16 cellular contexts compared by ENCODE assay signal in the genomic region with DNA sequence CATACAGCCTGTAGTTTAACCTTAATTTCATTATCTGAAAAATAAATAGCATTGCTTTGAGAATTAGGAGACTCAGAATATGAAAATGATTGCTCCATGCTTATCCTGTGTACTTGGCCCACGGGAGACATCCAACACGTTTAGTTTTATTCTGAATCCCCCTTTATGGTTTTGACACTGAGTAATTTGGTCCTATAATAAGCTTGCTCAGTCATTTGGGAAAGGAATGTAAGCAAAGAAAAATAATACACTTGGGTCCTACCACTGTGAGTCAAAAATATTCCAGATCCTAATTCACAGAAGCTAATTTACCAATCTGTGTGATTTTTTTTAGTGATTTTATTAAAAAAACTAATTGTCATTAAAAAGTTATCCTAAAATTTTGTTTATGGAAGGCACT.
DNase-seq lines count a peak whose midpoint lies in the region; FAIRE-seq and TF ChIP-seq lines count a peak whose summit lies in the region.
"Had no signal": no experiment of that assay in that cellular context is flagged by ENCODE, and none has a peak within 500 bp of the region (broad histone marks: within the 10 kb centered on the region; RNA-seq: fewer than 3 reads in every experiment).

No MANE protein-coding gene starts in this region.

- H3K4me1 Mint-ChIP-seq in astrocyte (ENCODE audit: low read depth, unreplicated experiment) (no peaks in the 10 kb centered on the region), mesothelial cell of epicardium (peaks cover 65% of the 10 kb centered on the region)
- H3K4me1 Mint-ChIP-seq: CD4-positive, CD25-positive, alpha-beta regulatory T cell had no signal

- H3K9me3 Mint-ChIP-seq in astrocyte (ENCODE audit: unreplicated experiment) (no peaks in the 10 kb centered on the region), mesothelial cell of epicardium (peaks cover 9% of the 10 kb centered on the region)

- H3K27me3 ChIP-seq in astrocyte (ENCODE audit: insufficient read depth, low read length) (no peaks in the 10 kb centered on the region), vagina (no peaks in the 10 kb centered on the region)
- H3K27me3 ChIP-seq: BLaER1 treated with 17β-estradiol and CSF1 and Interleukin-3, amounts not matched to agents 10 nM and 100 nM had no signal

- no peak overlapping the region for H3K9ac ChIP-seq in astrocyte (ENCODE audit: low read length)
- H3K9ac ChIP-seq: BLaER1 treated with 17β-estradiol and CSF1 and Interleukin-3, amounts not matched to agents 10 nM and 100 nM; GM23248 had no signal

- FAIRE-seq in astrocyte (lab: Jason Lieb, UNC) (no peak), endometrium (lab: Jason Lieb, UNC) (peak; percentile 87)
- FAIRE-seq: H54 had no signal

- H3K27me3 Mint-ChIP-seq in astrocyte (ENCODE audit: low read depth, unreplicated experiment) (no peaks in the 10 kb centered on the region), mesothelial cell of epicardium (ENCODE audit: low read depth) (no peaks in the 10 kb centered on the region)
- H3K27me3 Mint-ChIP-seq: CD4-positive, CD25-positive, alpha-beta regulatory T cell had no signal

- H3K79me2 ChIP-seq in astrocyte (ENCODE audit: insufficient read depth, low read length), result peaks cover 27% of the 10 kb centered on the region

- H4K20me1 ChIP-seq in astrocyte (ENCODE audit: insufficient read depth, low read length), result no peaks in the 10 kb centered on the region
- H4K20me1 ChIP-seq: BLaER1 treated with 17β-estradiol and CSF1 and Interleukin-3, amounts not matched to agents 10 nM and 100 nM had no signal

- H3K4me3 ChIP-seq in astrocyte (ENCODE audit: insufficient read depth, low read depth, low read length), result no peak overlapping the region
- H3K4me3 ChIP-seq in vagina, result no peak overlapping the region
- H3K4me3 ChIP-seq: BLaER1 treated with 17β-estradiol and CSF1 and Interleukin-3, amounts not matched to agents 10 nM and 100 nM; GM23248 had no signal

- H3K4me3 Mint-ChIP-seq in astrocyte (ENCODE audit: unreplicated experiment), result no peak overlapping the region
- H3K4me3 Mint-ChIP-seq in mesothelial cell of epicardium, result no peak overlapping the region
- H3K4me3 Mint-ChIP-seq: CD4-positive, CD25-positive, alpha-beta regulatory T cell had no signal

- H3K36me3 Mint-ChIP-seq in astrocyte (ENCODE audit: low read depth, unreplicated experiment) (no peaks in the 10 kb centered on the region), mesothelial cell of epicardium (peaks cover 27% of the 10 kb centered on the region)
- H3K36me3 Mint-ChIP-seq: CD4-positive, CD25-positive, alpha-beta regulatory T cell had no signal

- H3K36me3 ChIP-seq in astrocyte (ENCODE audit: insufficient read depth, low read length), result no peaks in the 10 kb centered on the region
- no peaks in the 10 kb centered on the region for H3K36me3 ChIP-seq in vagina
- H3K36me3 ChIP-seq: BLaER1 treated with 17β-estradiol and CSF1 and Interleukin-3, amounts not matched to agents 10 nM and 100 nM had no signal

- H3K4me2 ChIP-seq in astrocyte (ENCODE audit: low read length), result no peak overlapping the region
- H3K4me2 ChIP-seq: BLaER1 treated with 17β-estradiol and CSF1 and Interleukin-3, amounts not matched to agents 10 nM and 100 nM had no signal

- DNase-seq in astrocyte (ENCODE audit: low read depth) (peak; percentile 44), mesothelial cell of epicardium (ENCODE audit: low spot score in 2 of 2, unreplicated experiment in 2 of 2) (no peak), vagina (ENCODE audit: extremely low spot score in 2 of 2) (no peak), NCI-H1930 (lab: John Stamatoyannopoulos, UW) (no peak), SW480 (ENCODE audit: low spot score) (no peak), nucleus accumbens (lab: John Stamatoyannopoulos, UW) (no peak)
- DNase-seq: 8988T; AML-193; Calu3; CD4-positive, CD25-positive, alpha-beta regulatory T cell; DMS 273 treated with DMSO at 0.1 percent for 48 hours; GM23248 had no signal

- intact Hi-C loops in vagina (cut with DNase I), result no loop called here

- H2AFZ ChIP-seq in astrocyte (ENCODE audit: low read depth, low read length), result no peak overlapping the region
- H2AFZ ChIP-seq: GM23248 had no signal

- TF ChIP-seq POLR2A in vagina (IDR thresholded peaks at IDR 0.05), result no peak

- no peaks in the 10 kb centered on the region for H3K9me3 ChIP-seq in astrocyte (ENCODE audit: insufficient read depth, low read depth, low read length)
- no peaks in the 10 kb centered on the region for H3K9me3 ChIP-seq in vagina
- H3K9me3 ChIP-seq: BLaER1 treated with 17β-estradiol and CSF1 and Interleukin-3, amounts not matched to agents 10 nM and 100 nM had no signal

- H3K4me1 ChIP-seq in astrocyte (ENCODE audit: insufficient read depth, low read length) (peaks cover 16% of the 10 kb centered on the region), vagina (peaks cover 48% of the 10 kb centered on the region)
- H3K4me1 ChIP-seq: BLaER1 treated with 17β-estradiol and CSF1 and Interleukin-3, amounts not matched to agents 10 nM and 100 nM had no signal

- H3K27ac ChIP-seq in astrocyte (ENCODE audit: low read depth, low read length), result no peak overlapping the region
- peak overlapping the region; percentile 5 for H3K27ac ChIP-seq in vagina
- H3K27ac ChIP-seq: BLaER1 treated with 17β-estradiol and CSF1 and Interleukin-3, amounts not matched to agents 10 nM and 100 nM; GM23248; HL-60 had no signal

- TF ChIP-seq CTCF in astrocyte (IDR thresholded peaks at IDR 0.05; ENCODE audit: insufficient read depth, low read depth, low read length) (no peak), mesothelial cell of epicardium (IDR thresholded peaks at IDR 0.05; ENCODE audit: unreplicated experiment) (no peak), vagina (IDR thresholded peaks at IDR 0.05) (no peak)

- H3K27ac Mint-ChIP-seq in astrocyte (ENCODE audit: unreplicated experiment), result no peak overlapping the region
- H3K27ac Mint-ChIP-seq in mesothelial cell of epicardium, result peak overlapping the region; percentile 50
- H3K27ac Mint-ChIP-seq: CD4-positive, CD25-positive, alpha-beta regulatory T cell had no signal
